In the genomic region with DNA sequence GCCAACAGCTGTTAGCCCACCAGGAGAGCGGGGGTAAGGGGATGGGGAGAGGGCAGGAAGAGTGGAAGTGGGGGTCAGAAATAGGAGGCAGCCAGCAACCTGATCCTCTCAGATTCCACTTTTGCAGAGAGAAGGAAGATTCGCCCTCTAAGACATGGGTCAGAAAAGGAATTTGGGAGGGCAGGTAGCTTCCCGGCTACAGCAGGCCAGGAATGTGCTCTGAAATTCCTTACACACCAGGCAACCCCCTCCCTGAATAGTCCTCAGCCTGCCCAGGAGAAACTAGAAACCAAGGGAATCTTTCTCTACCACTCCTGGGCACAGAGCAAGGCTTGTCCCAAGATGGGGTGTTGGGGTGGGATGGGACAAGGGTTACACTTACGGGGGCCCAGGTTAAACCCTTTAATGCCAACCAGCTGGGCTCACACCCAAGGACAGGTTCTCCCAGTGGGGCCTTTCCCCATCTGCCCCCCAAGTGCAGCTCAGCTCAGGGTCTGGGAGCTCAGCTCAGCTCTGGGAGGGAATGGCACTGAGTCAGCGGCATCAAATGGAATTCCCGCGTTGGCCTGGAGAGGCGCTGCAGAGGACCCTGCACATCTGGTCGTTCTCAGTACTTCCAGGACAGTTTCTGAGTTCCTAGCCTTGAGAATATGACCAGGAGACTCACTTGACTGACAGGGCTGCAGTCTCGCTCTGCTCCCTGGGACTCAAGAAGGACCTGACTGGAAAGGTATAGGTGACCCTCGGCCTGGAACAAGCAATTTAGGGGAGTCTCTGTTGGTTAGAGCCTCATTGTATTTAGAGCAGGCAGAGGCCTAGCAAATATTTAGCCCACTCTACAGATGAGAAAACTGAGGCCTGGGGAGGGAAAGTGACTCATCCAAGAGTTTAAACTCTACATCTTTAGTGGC, we compare ENCODE assay signal across 8 cellular contexts. TPM values are rescaled to one million over a fixed set of nuclear protein-coding genes. Genes with fewer than 3 reads are reported as not detected.
DNase-seq lines count a peak whose midpoint lies in the region; TF ChIP-seq lines count a peak whose summit lies in the region.

No MANE protein-coding gene starts in this region.

- peak overlapping the region; percentile 82 for H3K27ac Mint-ChIP-seq in neural progenitor cell

- H2AFZ ChIP-seq in neural progenitor cell (replicated peaks): no peak overlapping the region

- H3K79me2 ChIP-seq in neural progenitor cell (ENCODE audit: low read depth): no peaks in the 10 kb centered on the region

- no peaks in the 10 kb centered on the region for H3K36me3 ChIP-seq in A673 (ENCODE audit: insufficient read depth, low read length, poor library complexity, severe bottlenecking)
- no peaks in the 10 kb centered on the region for H3K36me3 ChIP-seq in neural progenitor cell

- no peaks in the 10 kb centered on the region for H3K9me3 ChIP-seq in A673 (ENCODE audit: low read depth, low read length, poor library complexity, severe bottlenecking)
- no peaks in the 10 kb centered on the region for H3K9me3 ChIP-seq in neural progenitor cell (ENCODE audit: low read depth)

- H3K9ac ChIP-seq in neural progenitor cell: no peak overlapping the region

- H4K20me1 ChIP-seq in neural progenitor cell (ENCODE audit: low read depth): no peaks in the 10 kb centered on the region

- no peak overlapping the region for H3K4me3 ChIP-seq in A673 (ENCODE audit: low read depth, low read length, poor library complexity, severe bottlenecking)
- H3K4me3 ChIP-seq in neural progenitor cell: peak overlapping the region; percentile 16

- peaks cover 10% of the 10 kb centered on the region for H3K27me3 Mint-ChIP-seq in neural progenitor cell (ENCODE audit: insufficient read depth, low read depth)

- peak overlapping the region; percentile 64 for H3K4me2 ChIP-seq in neural progenitor cell

- H3K4me1 Mint-ChIP-seq in neural progenitor cell: peaks cover 54% of the 10 kb centered on the region

- TF ChIP-seq CTCF in A673 (conservative IDR thresholded peaks at IDR 0.05; ENCODE audit: low read depth, low read length) (peak; percentile 57), GM13977 (IDR thresholded peaks at IDR 0.05; ENCODE audit: extremely low read depth, insufficient read depth, missing control alignments) (peak; percentile 56), neural progenitor cell (IDR thresholded peaks at IDR 0.05) (peak; percentile 83)

- H3K27me3 ChIP-seq in A673 (replicated peaks; ENCODE audit: insufficient read depth, low read depth, low read length, poor library complexity): no peaks in the 10 kb centered on the region
- no peaks in the 10 kb centered on the region for H3K27me3 ChIP-seq in neural progenitor cell

- CTCF ChIA-PET in A673 (lab: Charles Lee): interaction anchor here (1.0 kb wide), 1 partner anchor 57 kb away, joined by 3 read pairs; no protein-coding TSS in a partner anchor

- H3K36me3 Mint-ChIP-seq in neural progenitor cell: no peaks in the 10 kb centered on the region

- H3F3A ChIP-seq in neural progenitor cell (ENCODE audit: low read depth): peaks cover 36% of the 10 kb centered on the region

- DNase-seq in A673 (ENCODE audit: low spot score): peak; percentile 33
- DNase-seq in GM13977 (ENCODE audit: low spot score): peak; percentile 68
- peak; percentile 87 for DNase-seq in NCI-H524 treated with DMSO at 0.1 percent for 48 hours (lab: John Stamatoyannopoulos, UW)
- DNase-seq in ecto neural progenitor cell (ENCODE audit: low spot score): peak; percentile 85
- DNase-seq in neural progenitor cell (ENCODE audit: low spot score): peak; percentile 89
- no peak for DNase-seq in activated gamma-delta T cell (lab: John Stamatoyannopoulos, UW)
- no peak for DNase-seq in activated effector memory CD4-positive, alpha-beta T cell treated with Interleukin-2 at 50 U/mL for 16 hours
- DNase-seq in NCI-H1092 (lab: John Stamatoyannopoulos, UW): no peak

- H3K27ac ChIP-seq in A673 (ENCODE audit: low read depth, low read length, poor library complexity, severe bottlenecking) (no peak overlapping the region), neural progenitor cell (peak overlapping the region; percentile 97)

- no peaks in the 10 kb centered on the region for H3K4me1 ChIP-seq in A673 (ENCODE audit: insufficient read depth, low read length, poor library complexity, severe bottlenecking)
- peaks cover 57% of the 10 kb centered on the region for H3K4me1 ChIP-seq in neural progenitor cell

- POLR2A ChIA-PET in A673 (lab: Charles Lee; ENCODE audit: low non-redundant PET): no interaction called here

- intact Hi-C loops in A673 (cut with micrococcal nuclease; ENCODE audit: unreplicated experiment): no loop called here

- H3K9me3 Mint-ChIP-seq in neural progenitor cell: no peaks in the 10 kb centered on the region

- in situ Hi-C loops in GM13977 (cut with MboI; ENCODE audit: low pct_unique_long_range_greater_than_20kb, low sequenced_read_pairs, unreplicated experiment): no loop called here

- no TSS peak for BruUV-seq in A673 (replicated peaks; lab: Mats Ljungman, UMichigan)

- no peak overlapping the region for H3K4me3 Mint-ChIP-seq in neural progenitor cell

RNA-seq across cellular contexts. Expression of a gene that starts 0.8 kb away (rescaled TPM):
- total RNA-seq in A673 (2021) (0.90 and 2.3 TPM in 2 replicates), neural progenitor cell (ENCODE audit: low replicate concordance) (3.1 and 13.2 TPM in 2 replicates)

RNA-seq across cellular contexts. Expression of a gene that starts 22.4 kb away (rescaled TPM):
- total RNA-seq in A673 (2021) (not detected in 2 replicates), neural progenitor cell (ENCODE audit: low replicate concordance) (0.34 TPM in 1 of 2 replicates, not detected in the other)

RNA-seq across cellular contexts. Expression of a gene that starts 44.8 kb away (rescaled TPM):
- total RNA-seq in A673 (2021) (not detected in 2 replicates), neural progenitor cell (ENCODE audit: low replicate concordance) (0.43 and 1.3 TPM in 2 replicates)

Comparison
In these comparisons a context has a peak if more than half of its experiments do, and no peak if none do; other contexts are left out.
1. DNase-seq: peak in A673 (single experiment), GM13977 (single experiment), NCI-H524 treated with DMSO at 0.1 percent for 48 hours (single experiment), ecto neural progenitor cell (single experiment) and neural progenitor cell (single experiment); none in activated gamma-delta T cell (single experiment), activated effector memory CD4-positive, alpha-beta T cell treated with Interleukin-2 at 50 U/mL for 16 hours (single experiment) and NCI-H1092 (single experiment).
2. Peak in every context shown above with its lines, with median percentiles within 50 percentile points of each other: CTCF ChIP-seq.